In the genomic region with DNA sequence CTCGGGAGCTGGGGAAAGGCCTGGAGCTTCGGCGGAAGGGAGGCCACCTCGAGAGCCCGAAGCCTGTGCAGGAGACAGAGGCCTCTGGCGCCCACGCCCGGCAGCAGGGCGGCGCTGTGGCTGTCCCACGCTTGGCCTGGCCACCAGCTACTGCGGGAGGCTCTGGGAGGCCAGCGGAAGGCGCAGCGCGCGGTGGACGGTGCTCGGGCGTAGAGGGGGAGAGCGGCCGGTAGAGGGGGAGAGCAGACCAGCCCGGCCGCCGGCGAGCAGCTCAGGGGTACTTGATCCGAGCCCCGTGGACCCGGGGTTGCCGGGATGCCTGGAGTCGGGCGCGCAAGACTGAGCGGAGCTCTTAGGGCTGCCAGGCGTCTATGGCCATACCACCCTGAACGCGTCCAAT, we compare ENCODE assay signal across 27 cellular contexts. TPM values are rescaled to one million over a fixed set of nuclear protein-coding genes. Genes with fewer than 3 reads are reported as not detected.
DNase-seq lines count a peak whose midpoint lies in the region; ATAC-seq and TF ChIP-seq lines count a peak whose summit lies in the region.
"Had no signal": no experiment of that assay in that cellular context is flagged by ENCODE, and none has a peak within 500 bp of the region (broad histone marks: within the 10 kb centered on the region; RNA-seq: fewer than 3 reads in every experiment).

No MANE protein-coding gene starts in this region.

- no peak for TF ChIP-seq EP300 in esophagus muscularis mucosa (IDR thresholded peaks at IDR 0.05)

- 10 to 11% methylated on average over 37 of the region's 37 CpGs for WGBS in heart right ventricle, 2 donors
- WGBS in esophagus muscularis mucosa: 36% methylated on average over 10 of the region's 37 CpGs
- 12 to 14% methylated on average over 32 to 37 of the region's 37 CpGs for WGBS in aorta, 2 donors

- H3K27ac ChIP-seq in heart right ventricle: no peak overlapping the region
- H3K27ac ChIP-seq in right atrium auricular region: no peak overlapping the region
- H3K27ac ChIP-seq in esophagus muscularis mucosa (replicated peaks in 1 of 4): no peak overlapping the region
- H3K27ac ChIP-seq in aorta (ENCODE audit: low read depth in 1 of 2, low read length in 2 of 2): no peak overlapping the region
- H3K27ac ChIP-seq: BLaER1, body of pancreas, parathyroid adenoma, skin epidermis, upper lobe of right lung had no signal

- peaks cover 0 to 49% (median 42%) of the 10 kb centered on the region in 7 donors for H3K27me3 ChIP-seq in heart right ventricle
- H3K27me3 ChIP-seq in right atrium auricular region: peaks cover 0 to 10% of the 10 kb centered on the region in 2 donors
- peaks cover 0 to 40% (median 25%) of the 10 kb centered on the region in 4 donors for H3K27me3 ChIP-seq in esophagus muscularis mucosa
- no peaks in the 10 kb centered on the region for H3K27me3 ChIP-seq in aorta (ENCODE audit: control insufficient read depth in 1 of 2, insufficient read depth in 2 of 2, low read length in 1 of 2)
- H3K27me3 ChIP-seq: BLaER1 had no signal

- ATAC-seq in heart right ventricle (peak in 3 of 8 donors; percentile 7 to 16 (median 9)), aorta (ENCODE audit: low FRiP score) (no peak)
- no peak for ATAC-seq in stimulated activated naive CD8-positive, alpha-beta T cell treated with anti-CD3 and anti-CD28 coated beads, Interleukin-15, Interleukin-2, amounts not matched to agents 100 U/mL and 50 U/mL, for 24 hours
- ATAC-seq: activated T-helper 17 cell treated with anti-CD3 and anti-CD28 coated beads, Interleukin-2, amount 50 U/mL, for 72 hours; body of pancreas; left lobe of liver; stimulated activated memory B cell treated with anti-CD40 and anti-IgM and Interleukin-4, amounts not matched to agents 10 μg/mL and 1 μg/mL and 100 μg/mL, for 72 hours; upper lobe of right lung had no signal

- TF ChIP-seq POLR2A in esophagus muscularis mucosa (IDR thresholded peaks at IDR 0.05; ENCODE audit: low read depth): no peak

- DNase-seq in heart right ventricle (no peak), right atrium auricular region (ENCODE audit: low spot score) (no peak), esophagus muscularis mucosa (ENCODE audit: extremely low spot score) (no peak), retina (peak; percentile 81), aorta (peak; percentile 42 to 75), NCI-H2107 treated with DMSO at 0.1 percent for 48 hours (lab: John Stamatoyannopoulos, UW; ENCODE audit: unreplicated experiment) (no peak), NCI-H510A (lab: John Stamatoyannopoulos, UW) (no peak)
- DNase-seq in stimulated activated naive CD8-positive, alpha-beta T cell treated with anti-CD3 and anti-CD28 coated beads, Interleukin-15, Interleukin-2, amounts not matched to agents 100 U/mL and 50 U/mL, for 24 hours: no peak
- DNase-seq: activated CD4-positive, alpha-beta T cell treated with anti-CD3 and anti-CD28 coated beads, Interleukin-2, amount 50 U/mL, for 1 hour; cortex of kidney; midbrain; MM.1S; NCI-H1436 treated with DMSO at 0.1 percent for 48 hours; NCI-H2171 treated with DMSO at 0.1 percent for 48 hours; NCI-H526; RPMI8226; stimulated activated CD4-positive, alpha-beta T cell treated with anti-CD3 and anti-CD28 coated beads, Interleukin-1b, Interleukin-23, amount 100 ng/mL, for 48 hours; upper lobe of right lung had no signal

- peak in 3 of 9 donors; percentile 15 to 35 (median 29) for TF ChIP-seq CTCF in heart right ventricle (IDR thresholded peaks at IDR 0.05)
- TF ChIP-seq CTCF in right atrium auricular region (IDR thresholded peaks at IDR 0.05): no peak
- peak in 1 of 3 experiments; percentile 4 for TF ChIP-seq CTCF in esophagus muscularis mucosa (IDR thresholded peaks at IDR 0.05)

- peaks cover 0 to 20% (median 8%) of the 10 kb centered on the region in 9 donors for H3K4me1 ChIP-seq in heart right ventricle
- H3K4me1 ChIP-seq in right atrium auricular region: peaks cover 0 to 15% of the 10 kb centered on the region in 2 donors
- H3K4me1 ChIP-seq in esophagus muscularis mucosa: peaks cover 8 to 21% (median 20%) of the 10 kb centered on the region in 4 donors
- no peaks in the 10 kb centered on the region for H3K4me1 ChIP-seq in aorta (ENCODE audit: control insufficient read depth in 1 of 2, insufficient read depth in 2 of 2, low read length in 2 of 2)
- H3K4me1 ChIP-seq: parathyroid adenoma, upper lobe of right lung had no signal

- H3K9me3 ChIP-seq in heart right ventricle: no peaks in the 10 kb centered on the region
- no peaks in the 10 kb centered on the region for H3K9me3 ChIP-seq in right atrium auricular region
- H3K9me3 ChIP-seq in esophagus muscularis mucosa: no peaks in the 10 kb centered on the region
- H3K9me3 ChIP-seq in aorta (ENCODE audit: control insufficient read depth, low read length): no peaks in the 10 kb centered on the region
- H3K9me3 ChIP-seq: body of pancreas, HAP-1, SK-N-SH, upper lobe of right lung had no signal

- H3K4me3 ChIP-seq in heart right ventricle (peak overlapping the region in 8 of 10 donors; percentile 7 to 38 (median 26)), right atrium auricular region (peak overlapping the region in 1 of 2 donors; percentile 21), esophagus muscularis mucosa (peak overlapping the region; percentile 32 to 36 (median 34)), aorta (ENCODE audit: low read length in 2 of 2) (no peak overlapping the region)
- H3K4me3 ChIP-seq: BLaER1, body of pancreas, HAP-1, skin epidermis, upper lobe of right lung had no signal

- intact Hi-C loops in heart right ventricle (cut with DNase I): loop anchor here in 5 of 10 donors (5.0 to 10.0 kb wide), 4 partner anchors 164 to 1156 kb away; a partner anchor contains a TSS
- intact Hi-C loops in esophagus muscularis mucosa (cut with DNase I): loop anchor here (10.0 kb wide), 1 partner anchor 514 kb away; no protein-coding TSS in a partner anchor
- intact Hi-C loops in aorta (cut with DNase I): loop anchor here in 1 of 2 donors (5.0 kb wide), 1 partner anchor 171 kb away; no protein-coding TSS in a partner anchor

- no peaks in the 10 kb centered on the region for H3K36me3 ChIP-seq in heart right ventricle
- H3K36me3 ChIP-seq in right atrium auricular region: no peaks in the 10 kb centered on the region
- no peaks in the 10 kb centered on the region for H3K36me3 ChIP-seq in esophagus muscularis mucosa
- no peaks in the 10 kb centered on the region for H3K36me3 ChIP-seq in aorta (ENCODE audit: control insufficient read depth in 1 of 2, insufficient read depth in 2 of 2, low read length in 1 of 2)
- H3K36me3 ChIP-seq: HAP-1, upper lobe of right lung had no signal

RNA-seq across cellular contexts. Expression of a gene that starts 2.5 kb away (rescaled TPM):
- total RNA-seq in heart right ventricle (1 to 10 TPM; 2.5 to 4.7 (median 3.5) TPM), right atrium auricular region (1 to 10 TPM; 2.7 to 3.3 TPM), esophagus muscularis mucosa (1 to 10 TPM; 4.0 to 9.1 (median 5.6) TPM), aorta (1 to 10 TPM; 7.2 to 9.7 TPM)
- polyA plus RNA-seq in heart right ventricle (1 to 10 TPM in 1 of 2 donors, under 1 TPM in 1; 0.75 to 1.7 TPM), aorta (1 to 10 TPM; 1.8 to 2.8 TPM)

Comparison
In these comparisons a context has a peak if more than half of its experiments do, and no peak if none do; other contexts are left out.
1. DNase-seq: peak in retina (single experiment) and aorta (2 of 2); none in heart right ventricle (0 of 2), right atrium auricular region (single experiment), esophagus muscularis mucosa (single experiment), stimulated activated naive CD8-positive, alpha-beta T cell treated with anti-CD3 and anti-CD28 coated beads, Interleukin-15, Interleukin-2, amounts not matched to agents 100 U/mL and 50 U/mL, for 24 hours (single experiment), NCI-H2107 treated with DMSO at 0.1 percent for 48 hours (single experiment) and NCI-H510A (single experiment).
2. H3K4me3 ChIP-seq: peak in heart right ventricle (8 of 10) and esophagus muscularis mucosa (4 of 4); none in aorta (0 of 2).